ENCODE assay signal across 9 cellular contexts in the genomic region with DNA sequence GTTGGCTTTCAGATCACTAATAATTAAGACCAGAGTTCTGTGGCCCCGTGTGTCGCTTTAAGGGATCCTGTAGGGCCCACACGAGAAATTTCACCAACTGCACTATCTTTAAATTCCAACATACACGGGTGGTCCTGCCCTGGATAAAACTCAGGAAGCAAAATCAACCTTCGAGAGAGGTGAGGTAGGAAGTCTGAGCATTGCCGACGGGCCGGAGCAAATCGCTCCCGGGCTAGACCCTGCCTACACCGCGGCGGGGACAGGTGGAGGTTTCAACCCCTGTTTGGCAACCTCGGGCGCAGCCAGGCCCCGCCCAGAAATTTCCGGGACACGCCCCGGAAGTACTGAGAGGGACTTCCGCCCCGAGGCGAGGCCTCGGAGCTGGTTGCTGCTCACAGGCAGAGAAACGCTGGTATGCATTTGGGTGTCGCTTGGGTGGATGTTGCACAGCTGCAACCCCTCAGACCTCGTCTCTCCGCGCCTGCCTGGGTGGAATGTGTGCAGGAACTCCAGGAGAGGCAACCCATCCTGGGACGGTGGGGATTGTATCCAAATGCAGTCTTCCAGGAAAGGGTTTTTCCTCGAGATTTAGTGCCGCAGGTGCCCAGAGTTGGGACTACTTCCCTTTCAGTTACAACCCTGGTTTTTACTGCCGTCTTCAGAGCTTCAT. TPM values are rescaled to one million over a fixed set of nuclear protein-coding genes. Genes with fewer than 3 reads are reported as not detected.
A peak's percentile ranks its signal among the peaks of the same experiment; 100 is the strongest.
DNase-seq lines count a peak whose midpoint lies in the region; ATAC-seq, FAIRE-seq and TF ChIP-seq lines count a peak whose summit lies in the region.
"Had no signal": no experiment of that assay in that cellular context is flagged by ENCODE, and none has a peak within 500 bp of the region (broad histone marks: within the 10 kb centered on the region; RNA-seq: fewer than 3 reads in every experiment).

No MANE protein-coding gene starts in this region.

- H3K36me3 ChIP-seq in HAP-1 (replicated peaks) (peaks cover 10% of the 10 kb centered on the region; the same call in 1 of the 2 replicates), bronchial epithelial cell (ENCODE audit: control insufficient read depth, insufficient read depth, low read length) (no peaks in the 10 kb centered on the region)

- H3K4me1 ChIP-seq in HAP-1 = peaks cover 6% of the 10 kb centered on the region

- peaks cover 67% of the 10 kb centered on the region for H3K27me3 Mint-ChIP-seq in WTC11 (ENCODE audit: low read depth)

- peak overlapping the region; percentile 35 for H3K4me3 ChIP-seq in HAP-1
- H3K4me3 ChIP-seq in bronchial epithelial cell (ENCODE audit: low read depth, low read length) = peak overlapping the region; percentile 63

- H3K4me3 Mint-ChIP-seq in WTC11 = peak overlapping the region; percentile 70

- CTCF ChIA-PET in WTC11 (lab: Charles Lee) = interaction anchor here (1.5 kb wide), 1 partner anchor 194 kb away, joined by 10 read pairs; no protein-coding TSS in a partner anchor

- peaks cover 16% of the 10 kb centered on the region for H3K9me3 Mint-ChIP-seq in WTC11

- FAIRE-seq in bronchial epithelial cell (lab: Jason Lieb, UNC) = no peak
- FAIRE-seq: endometrium had no signal

- in situ Hi-C loops in HAP-1 (cut with MboI; ENCODE audit: low sequenced_read_pairs) = no loop called here

- no peaks in the 10 kb centered on the region for H3K9me3 ChIP-seq in HAP-1

- H3K36me3 Mint-ChIP-seq in WTC11 = peaks cover 26% of the 10 kb centered on the region

- POLR2A ChIA-PET in WTC11 (lab: Charles Lee) = interaction anchor here (0.6 kb wide), 1 partner anchor 191 kb away, joined by 4 read pairs; no protein-coding TSS in a partner anchor

- no peak overlapping the region for H3K27ac Mint-ChIP-seq in WTC11

- peak; percentile 99 for ATAC-seq in WTC11

- no peak for TF ChIP-seq CTCF in WTC11 (IDR thresholded peaks at IDR 0.05)
- TF ChIP-seq CTCF in bronchial epithelial cell (IDR thresholded peaks at IDR 0.05; ENCODE audit: insufficient read depth, low read length, severe bottlenecking) = no peak

- peaks cover 10% of the 10 kb centered on the region for H3K4me1 Mint-ChIP-seq in WTC11

- H3K27me3 ChIP-seq in HAP-1 (ENCODE audit: low read depth) (no peaks in the 10 kb centered on the region), bronchial epithelial cell (ENCODE audit: control insufficient read depth, insufficient read depth, low read length) (no peaks in the 10 kb centered on the region)

- DNase-seq in ELR (ENCODE audit: low read depth) (peak; percentile 68), HAP-1 (ENCODE audit: low spot score in 2 of 2) (peak; percentile 45 to 90), NCI-H1436 (lab: John Stamatoyannopoulos, UW) (peak; percentile 82), WTC11 (ENCODE audit: low spot score) (peak; percentile 93), bronchial epithelial cell (ENCODE audit: low read depth) (peak; percentile 52), islet precursor cell (peak; percentile 74), NCI-H1092 (lab: John Stamatoyannopoulos, UW) (no peak)
- peak; percentile 44 to 86 for DNase-seq in stimulated activated CD4-positive, alpha-beta T cell treated with anti-CD3 and anti-CD28 coated beads, Interleukin-15, amount 100 ng/mL, for 1 hour (ENCODE audit: low read depth in 1 of 2, low spot score in 1 of 2)

TF ChIP-seq in WTC11, 78 proteins besides CTCF, POLR2A, EP300 and RAD21:
- TF ChIP-seq CREB1 (CRISPR knock-in tag; IDR thresholded peaks at IDR 0.05) (no peak), ETV6 (CRISPR knock-in tag; IDR thresholded peaks at IDR 0.05) (peak; percentile 61; the same call in 1 of the 2 replicates), MYBL2 (CRISPR knock-in tag; IDR thresholded peaks at IDR 0.05) (peak; percentile 27; the same call in 1 of the 2 replicates), SP1 (CRISPR knock-in tag; conservative IDR thresholded peaks at IDR 0.05) (peak; percentile 82), TEAD1 (CRISPR knock-in tag; IDR thresholded peaks at IDR 0.05) (0 out of 2 replicates have a peak, but pooled peaks have one; percentile 59), GABPB1 (CRISPR knock-in tag; IDR thresholded peaks at IDR 0.05) (peak; percentile 67), ZSCAN18 (CRISPR knock-in tag; IDR thresholded peaks at IDR 0.05) (0 out of 2 replicates have a peak, but pooled peaks have one; percentile 43), FOXP1 (CRISPR knock-in tag; IDR thresholded peaks at IDR 0.05; ENCODE audit: borderline replicate concordance) (0 out of 2 replicates have a peak, but pooled peaks have one; percentile 42), ATF1 (CRISPR knock-in tag; IDR thresholded peaks at IDR 0.05) (no peak)
- TF ChIP-seq, protein P1, sequence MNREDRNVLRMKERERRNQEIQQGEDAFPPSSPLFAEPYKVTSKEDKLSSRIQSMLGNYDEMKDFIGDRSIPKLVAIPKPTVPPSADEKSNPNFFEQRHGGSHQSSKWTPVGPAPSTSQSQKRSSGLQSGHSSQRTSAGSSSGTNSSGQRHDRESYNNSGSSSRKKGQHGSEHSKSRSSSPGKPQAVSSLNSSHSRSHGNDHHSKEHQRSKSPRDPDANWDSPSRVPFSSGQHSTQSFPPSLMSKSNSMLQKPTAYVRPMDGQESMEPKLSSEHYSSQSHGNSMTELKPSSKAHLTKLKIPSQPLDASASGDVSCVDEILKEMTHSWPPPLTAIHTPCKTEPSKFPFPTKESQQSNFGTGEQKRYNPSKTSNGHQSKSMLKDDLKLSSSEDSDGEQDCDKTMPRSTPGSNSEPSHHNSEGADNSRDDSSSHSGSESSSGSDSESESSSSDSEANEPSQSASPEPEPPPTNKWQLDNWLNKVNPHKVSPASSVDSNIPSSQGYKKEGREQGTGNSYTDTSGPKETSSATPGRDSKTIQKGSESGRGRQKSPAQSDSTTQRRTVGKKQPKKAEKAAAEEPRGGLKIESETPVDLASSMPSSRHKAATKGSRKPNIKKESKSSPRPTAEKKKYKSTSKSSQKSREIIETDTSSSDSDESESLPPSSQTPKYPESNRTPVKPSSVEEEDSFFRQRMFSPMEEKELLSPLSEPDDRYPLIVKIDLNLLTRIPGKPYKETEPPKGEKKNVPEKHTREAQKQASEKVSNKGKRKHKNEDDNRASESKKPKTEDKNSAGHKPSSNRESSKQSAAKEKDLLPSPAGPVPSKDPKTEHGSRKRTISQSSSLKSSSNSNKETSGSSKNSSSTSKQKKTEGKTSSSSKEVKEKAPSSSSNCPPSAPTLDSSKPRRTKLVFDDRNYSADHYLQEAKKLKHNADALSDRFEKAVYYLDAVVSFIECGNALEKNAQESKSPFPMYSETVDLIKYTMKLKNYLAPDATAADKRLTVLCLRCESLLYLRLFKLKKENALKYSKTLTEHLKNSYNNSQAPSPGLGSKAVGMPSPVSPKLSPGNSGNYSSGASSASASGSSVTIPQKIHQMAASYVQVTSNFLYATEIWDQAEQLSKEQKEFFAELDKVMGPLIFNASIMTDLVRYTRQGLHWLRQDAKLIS (CRISPR knock-in tag; IDR thresholded peaks at IDR 0.05; ENCODE audit: borderline replicate concordance) = no peak

RNA-seq across cellular contexts. Expression of gene ZKSCAN8, which starts 19.9 kb away (rescaled TPM):
- total RNA-seq in WTC11 (2021) (21.7 to 22.9 TPM (median 22.7 TPM) in 3 replicates), bronchial epithelial cell (6.4 and 9.7 TPM in 2 replicates)

RNA-seq across cellular contexts. Expression of gene ZSCAN16, which starts 37.1 kb away (rescaled TPM):
- total RNA-seq in WTC11 (2021) = 5.7 to 7.3 TPM (median 7.1 TPM) in 3 replicates
- 9.5 and 11.1 TPM in 2 replicates for total RNA-seq in bronchial epithelial cell
